In the genomic region with DNA sequence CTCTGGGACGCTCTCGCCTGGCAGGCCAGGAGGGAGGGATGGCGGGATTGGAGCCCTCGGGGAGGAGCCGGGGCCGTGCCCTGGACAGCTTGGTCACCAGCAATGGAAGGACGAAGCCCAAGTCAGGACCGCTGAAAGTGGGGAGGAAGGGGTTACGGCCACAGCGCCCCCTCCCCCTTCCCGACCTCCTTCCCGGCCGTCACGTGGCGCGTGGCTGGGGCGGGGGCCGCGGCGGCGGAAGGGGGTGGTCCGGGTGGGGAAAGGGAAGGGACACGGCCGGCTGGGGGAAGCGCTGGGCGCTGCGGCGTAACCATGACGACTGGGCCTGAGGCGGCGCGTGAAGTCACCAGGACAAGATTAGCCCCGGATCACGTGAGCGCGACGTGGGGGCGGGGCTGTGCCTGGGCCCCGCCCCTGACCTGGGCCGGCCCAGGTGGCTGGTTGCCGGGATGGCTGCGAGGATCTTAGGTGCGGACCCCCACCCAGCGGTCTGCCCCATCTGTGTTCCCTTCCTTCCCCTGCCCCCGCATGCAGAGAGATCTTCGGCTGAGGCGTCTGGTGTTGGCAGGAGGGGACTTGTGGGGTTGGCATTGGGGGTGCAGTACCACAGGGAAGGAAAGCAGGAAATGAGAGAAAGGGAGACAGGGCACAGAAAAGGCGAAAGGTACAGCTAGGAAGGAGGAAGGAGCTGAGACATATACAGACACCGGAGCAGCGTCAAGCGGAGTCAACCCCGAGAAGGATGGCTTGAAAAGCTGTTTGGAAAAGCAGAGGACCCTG, we compare ENCODE assay signal across 8 cellular contexts. TPM values are rescaled to one million over a fixed set of nuclear protein-coding genes. Genes with fewer than 3 reads are reported as not detected.
DNase-seq lines count a peak whose midpoint lies in the region; ATAC-seq and TF ChIP-seq lines count a peak whose summit lies in the region.

No MANE protein-coding gene starts in this region.

- WGBS in liver, result 2% methylated on average over 52 of the region's 52 CpGs

- H3K27ac ChIP-seq in liver (ENCODE audit: low read depth in 1 of 2, low read length in 2 of 2), result peak overlapping the region; percentile 44 to 80

- intact Hi-C loops in dendritic cell treated with granulocyte-macrophage colony-stimulating factor and Interleukin-4, amounts not matched to agents 40 ng/mL and 50 ng/mL, for 4 days (cut with micrococcal nuclease), result no loop called here

- H3K36me3 Mint-ChIP-seq in dendritic cell treated with granulocyte-macrophage colony-stimulating factor and Interleukin-4, amounts not matched to agents 40 ng/mL and 50 ng/mL, for 4 days (ENCODE audit: low read depth), result peaks cover 14% of the 10 kb centered on the region

- peak overlapping the region; percentile 50 to 68 (median 51) for H3K4me3 ChIP-seq in liver (ENCODE audit: low read depth in 1 of 3, low read length in 3 of 3)

- ATAC-seq in HG03439 (IDR thresholded peaks at IDR 0.05; ENCODE audit: unreplicated experiment), result peak; percentile 92

- H3K27me3 Mint-ChIP-seq in dendritic cell treated with granulocyte-macrophage colony-stimulating factor and Interleukin-4, amounts not matched to agents 40 ng/mL and 50 ng/mL, for 4 days, result no peaks in the 10 kb centered on the region

- no peaks in the 10 kb centered on the region for H3K9me3 Mint-ChIP-seq in dendritic cell treated with granulocyte-macrophage colony-stimulating factor and Interleukin-4, amounts not matched to agents 40 ng/mL and 50 ng/mL, for 4 days

- no peaks in the 10 kb centered on the region for H3K36me3 ChIP-seq in liver (ENCODE audit: control insufficient read depth in 4 of 4, insufficient read depth in 3 of 4, low read depth in 1 of 4, low read length in 3 of 4)

- peak overlapping the region; percentile 81 for H3K27ac Mint-ChIP-seq in dendritic cell treated with granulocyte-macrophage colony-stimulating factor and Interleukin-4, amounts not matched to agents 40 ng/mL and 50 ng/mL, for 4 days

- peaks cover 54% of the 10 kb centered on the region for H3K4me1 Mint-ChIP-seq in dendritic cell treated with granulocyte-macrophage colony-stimulating factor and Interleukin-4, amounts not matched to agents 40 ng/mL and 50 ng/mL, for 4 days (ENCODE audit: low read depth)

- peak overlapping the region; percentile 4 to 26 for H3K9ac ChIP-seq in liver (ENCODE audit: low read depth in 1 of 2, low read length in 2 of 2)

- H3K9me3 ChIP-seq in liver (ENCODE audit: control insufficient read depth in 4 of 4, low read length in 3 of 4), result no peaks in the 10 kb centered on the region

- peak overlapping the region; percentile 82 for H3K4me3 Mint-ChIP-seq in dendritic cell treated with granulocyte-macrophage colony-stimulating factor and Interleukin-4, amounts not matched to agents 40 ng/mL and 50 ng/mL, for 4 days

- TF ChIP-seq CTCF in liver (IDR thresholded peaks at IDR 0.05; ENCODE audit: low read depth, low read length, missing input control), result no peak

- TF ChIP-seq RAD21 in liver (IDR thresholded peaks at IDR 0.05), result no peak

- H3K4me1 ChIP-seq in liver (ENCODE audit: control insufficient read depth in 4 of 4, insufficient read depth in 4 of 4, low read length in 3 of 4), result peaks cover 2 to 12% (median 8%) of the 10 kb centered on the region in 4 donors

- DNase-seq in Ammon's horn (ENCODE audit: low spot score) (peak; percentile 98), GM19238 (ENCODE audit: insufficient read length, low spot score) (peak; percentile 80), NCI-H524 treated with DMSO at 0.1 percent for 48 hours (lab: John Stamatoyannopoulos, UW) (peak; percentile 69)
- DNase-seq in activated CD4-positive, alpha-beta T cell treated with anti-CD3 and anti-CD28 coated beads, Interleukin-2, amount 50 U/mL, for 4 hours, result peak; percentile 73 to 77
- peak; percentile 83 to 84 for DNase-seq in stimulated activated CD4-positive, alpha-beta T cell treated with anti-CD3 and anti-CD28 coated beads, Interleukin-2, amount 100 ng/mL, for 48 hours

- H3K27me3 ChIP-seq in liver (ENCODE audit: control insufficient read depth in 4 of 4, insufficient read depth in 4 of 4, low read length in 3 of 4), result no peaks in the 10 kb centered on the region

TF ChIP-seq in liver, 16 proteins besides CTCF, POLR2A, EP300 and RAD21:
- TF ChIP-seq, protein P1, sequence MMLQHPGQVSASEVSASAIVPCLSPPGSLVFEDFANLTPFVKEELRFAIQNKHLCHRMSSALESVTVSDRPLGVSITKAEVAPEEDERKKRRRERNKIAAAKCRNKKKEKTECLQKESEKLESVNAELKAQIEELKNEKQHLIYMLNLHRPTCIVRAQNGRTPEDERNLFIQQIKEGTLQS (IDR thresholded peaks at IDR 0.05), result no peak
- TF ChIP-seq JUND (IDR thresholded peaks at IDR 0.05) (peak in 1 of 2 donors; percentile 13), YY1 (IDR thresholded peaks at IDR 0.05) (peak; percentile 32)

RNA-seq across cellular contexts. Expression of a gene that starts 6.2 kb away (rescaled TPM):
- 1 to 10 TPM; 1.5 to 2.4 TPM for total RNA-seq in liver
- 1 to 10 TPM in 1 of 2 donors, under 1 TPM in 1; 0.53 to 1.4 TPM for polyA plus RNA-seq in liver

RNA-seq across cellular contexts. Expression of a gene that starts 8.1 kb away (rescaled TPM):
- 10 to 100 TPM; 18.7 to 22.0 TPM for total RNA-seq in liver
- polyA plus RNA-seq in liver, result 10 to 100 TPM; 15.7 to 18.1 TPM

RNA-seq across cellular contexts. Expression of a gene that starts 14.3 kb away (rescaled TPM):
- not detected for total RNA-seq in liver
- polyA plus RNA-seq in liver, result not detected

RNA-seq across cellular contexts. Expression of a gene that starts 41.1 kb away (rescaled TPM):
- total RNA-seq in liver, result 100 to 1,000 TPM; 224 to 377 TPM
- polyA plus RNA-seq in liver, result 100 to 1,000 TPM; 130 to 222 TPM

RNA-seq across cellular contexts. Expression of a gene that starts 51.5 kb away (rescaled TPM):
- total RNA-seq in liver, result 10 to 100 TPM; 18.2 to 21.3 TPM
- 100 to 1,000 TPM; 101 to 107 TPM for polyA plus RNA-seq in liver

Comparison
In these comparisons a context has a peak if more than half of its experiments do, and no peak if none do; other contexts are left out.
1. Peak in every context shown above with its lines: DNase-seq, ATAC-seq, H3K4me3 ChIP-seq and H3K27ac ChIP-seq.